8 cellular contexts compared by ENCODE assay signal in the genomic region with DNA sequence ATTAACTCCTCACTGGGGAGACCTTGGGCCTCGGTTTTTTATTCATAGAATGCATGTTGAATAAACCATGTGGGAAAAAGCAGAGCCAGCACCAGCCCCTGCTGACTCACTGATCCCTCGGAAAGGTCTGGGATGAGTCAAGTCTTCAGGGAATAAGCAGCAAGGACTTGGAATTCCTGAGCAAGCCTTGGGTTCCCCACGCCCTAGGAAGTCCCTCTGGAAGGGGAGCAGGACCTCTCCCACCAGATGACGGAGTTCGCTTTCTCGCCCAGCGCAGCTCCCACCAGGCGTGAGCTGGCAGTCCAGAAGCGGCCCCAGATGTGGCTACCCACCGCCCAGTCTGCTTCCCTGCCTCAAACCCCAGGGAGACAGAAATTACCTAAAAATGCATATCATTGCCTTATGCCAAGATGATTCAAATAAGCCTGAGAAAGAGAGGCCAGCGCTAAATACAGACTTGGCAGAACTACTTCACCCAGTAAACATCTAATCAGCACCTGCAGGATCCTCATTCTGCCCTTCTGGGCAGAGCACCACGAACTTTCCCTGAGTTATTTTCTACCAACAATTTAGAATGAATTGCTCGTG. TPM values are rescaled to one million over a fixed set of nuclear protein-coding genes. Genes with fewer than 3 reads are reported as not detected.
DNase-seq lines count a peak whose midpoint lies in the region; ATAC-seq and TF ChIP-seq lines count a peak whose summit lies in the region.

No MANE protein-coding gene starts in this region.

- no peaks in the 10 kb centered on the region for H3K9me2 ChIP-seq in GM23248 (ENCODE audit: insufficient read depth)

- peaks cover 6% of the 10 kb centered on the region for H3K36me3 Mint-ChIP-seq in natural killer cell treated with Interleukin-12 subunit alpha and Interleukin-12 subunit beta and Interleukin-15 and Interleukin-18, amount 100 ng/mL, for 72 hours

- peaks cover 40% of the 10 kb centered on the region for H3F3A ChIP-seq in GM23248 (ENCODE audit: insufficient read depth)

- H3K9me3 Mint-ChIP-seq in natural killer cell treated with Interleukin-12 subunit alpha and Interleukin-12 subunit beta and Interleukin-15 and Interleukin-18, amount 100 ng/mL, for 72 hours: peaks cover 3% of the 10 kb centered on the region

- H3K4me1 ChIP-seq in BLaER1 (peaks cover 31% of the 10 kb centered on the region), GM23248 (ENCODE audit: insufficient read depth) (peaks cover 37% of the 10 kb centered on the region), Panc1 (ENCODE audit: control insufficient read depth, insufficient read depth, low read length) (peaks cover 27% of the 10 kb centered on the region), duodenal mucosa (ENCODE audit: control insufficient read depth in 1 of 2, insufficient read depth in 2 of 2, low read length in 2 of 2) (peaks cover 8 to 32% of the 10 kb centered on the region in 2 donors)

- TF ChIP-seq CTCF in Panc1 (IDR thresholded peaks at IDR 0.05): no peak

- H3K27ac ChIP-seq in BLaER1 (peak overlapping the region; percentile 68), GM23248 (peak overlapping the region; percentile 99), Panc1 (ENCODE audit: low read length) (peak overlapping the region; percentile 94), duodenal mucosa (ENCODE audit: low read depth, low read length) (peak overlapping the region; percentile 27)

- H3K4me3 ChIP-seq in BLaER1: peak overlapping the region; percentile 34
- H3K4me3 ChIP-seq in GM23248: peak overlapping the region; percentile 48
- peak overlapping the region in 1 of 2 experiments; percentile 26; a peak in 1 of 4 replicates for H3K4me3 ChIP-seq in Panc1 (ENCODE audit: low read depth in 2 of 2, low read length in 2 of 2)
- H3K4me3 ChIP-seq in duodenal mucosa (ENCODE audit: low read depth in 1 of 2, low read length in 2 of 2): no peak overlapping the region

- peak; percentile 99 for DNase-seq in GM23248
- peak; percentile 75 for DNase-seq in Panc1 (ENCODE audit: low read depth, low spot score)
- no peak for DNase-seq in natural killer cell treated with Interleukin-12 subunit alpha and Interleukin-12 subunit beta and Interleukin-15 and Interleukin-18, amount 100 ng/mL, for 72 hours (ENCODE audit: low spot score)
- DNase-seq in putamen (ENCODE audit: low spot score): no peak
- DNase-seq in HuH-7 (ENCODE audit: low spot score): no peak
- DNase-seq in NCI-H748 treated with DMSO at 0.1 percent for 48 hours (lab: John Stamatoyannopoulos, UW): no peak

- intact Hi-C loops in Panc1 (cut with micrococcal nuclease; ENCODE audit: unreplicated experiment): no loop called here

- H3K4me2 ChIP-seq in BLaER1 (peak overlapping the region; percentile 96), GM23248 (ENCODE audit: unreplicated experiment) (peak overlapping the region; percentile 91)

- CTCF ChIA-PET in Panc1 (lab: Charles Lee): no interaction called here

- 0 to 1% methylated on average over 13 of the region's 13 CpGs for WGBS in GM23248 (ENCODE audit: low coverage in 1 of 2, low lambda C conversion rate in 2 of 2, missing lambda C conversion rate in 2 of 2), 2 experiments

- no peaks in the 10 kb centered on the region for H3K79me2 ChIP-seq in GM23248 (ENCODE audit: insufficient read depth)

- peak overlapping the region; percentile 70 for H3K4me3 Mint-ChIP-seq in natural killer cell treated with Interleukin-12 subunit alpha and Interleukin-12 subunit beta and Interleukin-15 and Interleukin-18, amount 100 ng/mL, for 72 hours

- peak; percentile 85 for ATAC-seq in Panc1
- peak; percentile 25 to 36 for ATAC-seq in natural killer cell treated with Interleukin-12 subunit alpha and Interleukin-12 subunit beta and Interleukin-15 and Interleukin-18, amount 100 ng/mL, for 72 hours

- H3K27me3 Mint-ChIP-seq in natural killer cell treated with Interleukin-12 subunit alpha and Interleukin-12 subunit beta and Interleukin-15 and Interleukin-18, amount 100 ng/mL, for 72 hours: peaks cover 9 to 15% of the 10 kb centered on the region in 2 donors

- POLR2A ChIA-PET in Panc1 (lab: Charles Lee): interaction anchor here (0.7 kb wide), 1 partner anchor 57 kb away, joined by 3 read pairs; no protein-coding TSS in a partner anchor

- H3K27me3 ChIP-seq in BLaER1 (no peaks in the 10 kb centered on the region), GM23248 (replicated peaks; ENCODE audit: insufficient read depth) (no peaks in the 10 kb centered on the region), Panc1 (ENCODE audit: control insufficient read depth, insufficient read depth, low read length) (no peaks in the 10 kb centered on the region), duodenal mucosa (ENCODE audit: control insufficient read depth in 1 of 2, insufficient read depth in 2 of 2, low read length in 2 of 2) (no peaks in the 10 kb centered on the region)

- no peak overlapping the region for H2AFZ ChIP-seq in GM23248

- H4K20me1 ChIP-seq in BLaER1: peaks cover 22% of the 10 kb centered on the region
- no peaks in the 10 kb centered on the region for H4K20me1 ChIP-seq in GM23248 (ENCODE audit: insufficient read depth)

- peaks cover 50 to 56% of the 10 kb centered on the region in 2 donors for H3K4me1 Mint-ChIP-seq in natural killer cell treated with Interleukin-12 subunit alpha and Interleukin-12 subunit beta and Interleukin-15 and Interleukin-18, amount 100 ng/mL, for 72 hours (ENCODE audit: low read depth in 2 of 2)

- H3K9me3 ChIP-seq in BLaER1: no peaks in the 10 kb centered on the region
- H3K9me3 ChIP-seq in GM23248 (ENCODE audit: low read depth): no peaks in the 10 kb centered on the region
- H3K9me3 ChIP-seq in Panc1 (ENCODE audit: control insufficient read depth, insufficient read depth, low read depth, low read length): no peaks in the 10 kb centered on the region
- no peaks in the 10 kb centered on the region for H3K9me3 ChIP-seq in duodenal mucosa (ENCODE audit: control insufficient read depth in 1 of 2, low read length in 2 of 2)

- H3K36me3 ChIP-seq in BLaER1 (no peaks in the 10 kb centered on the region), GM23248 (ENCODE audit: low read depth) (no peaks in the 10 kb centered on the region), Panc1 (ENCODE audit: control insufficient read depth, insufficient read depth, low read length) (no peaks in the 10 kb centered on the region), duodenal mucosa (ENCODE audit: control insufficient read depth in 1 of 2, insufficient read depth in 2 of 2, low read length in 2 of 2) (peaks cover 9 to 10% of the 10 kb centered on the region in 2 donors)

- in situ Hi-C loops in GM23248 (cut with MboI): no loop called here
- in situ Hi-C loops in Panc1 (cut with HindIII; ENCODE audit: low pct_unique_long_range_greater_than_20kb, low sequenced_read_pairs): no loop called here

- no TSS peak for BruUV-seq in Panc1 (replicated peaks; lab: Mats Ljungman, UMichigan)

- H3K9ac ChIP-seq in BLaER1 (0 out of 2 replicates have a peak overlapping the region, but pooled peaks have one; percentile 10), GM23248 (peak overlapping the region; percentile 84), duodenal mucosa (ENCODE audit: low read depth in 1 of 2, low read length in 2 of 2) (no peak overlapping the region)

- peak overlapping the region; percentile 78 to 88 for H3K27ac Mint-ChIP-seq in natural killer cell treated with Interleukin-12 subunit alpha and Interleukin-12 subunit beta and Interleukin-15 and Interleukin-18, amount 100 ng/mL, for 72 hours

RNA-seq across cellular contexts. Expression of a gene that starts 45.5 kb away (rescaled TPM):
- total RNA-seq in GM23248 (2014; rRNA removed; shearing (Covaris generic)): 24.2 and 48.0 TPM in 2 replicates
- 19.7 and 20.1 TPM in 2 replicates for polyA plus RNA-seq in GM23248 (2016; fragmentation: Nextera tagmentation; extraction: Ambion mirVana)
- 22.7 TPM for total RNA-seq in Panc1 (2021; ENCODE audit: unreplicated experiment)
- 21.4 TPM for polyA plus RNA-seq in Panc1 (2012; ENCODE audit: insufficient read length)
- 1 to 10 TPM; 6.8 to 8.3 TPM for total RNA-seq in natural killer cell treated with Interleukin-12 subunit alpha and Interleukin-12 subunit beta and Interleukin-15 and Interleukin-18, amount 100 ng/mL, for 72 hours

RNA-seq across cellular contexts. Expression of a gene that starts 45.6 kb away (rescaled TPM):
- total RNA-seq in GM23248 (2014; rRNA removed; shearing (Covaris generic)): 13.4 and 14.3 TPM in 2 replicates
- polyA plus RNA-seq in GM23248 (2016; fragmentation: Nextera tagmentation; extraction: Ambion mirVana): 16.3 and 18.8 TPM in 2 replicates
- 26.8 TPM for total RNA-seq in Panc1 (2021; ENCODE audit: unreplicated experiment)
- polyA plus RNA-seq in Panc1 (2012; ENCODE audit: insufficient read length): 25.1 TPM
- total RNA-seq in natural killer cell treated with Interleukin-12 subunit alpha and Interleukin-12 subunit beta and Interleukin-15 and Interleukin-18, amount 100 ng/mL, for 72 hours: 10 to 100 TPM; 24.4 to 28.0 TPM

Comparison
In these comparisons a context has a peak if more than half of its experiments do, and no peak if none do; other contexts are left out.
1. H3K27ac ChIP-seq: peak in every context shown above with its lines; median percentile 99 in GM23248; 94 in Panc1; 68 in BLaER1; 27 in duodenal mucosa.
2. H3K4me3 ChIP-seq: peak in BLaER1 (single experiment) and GM23248 (single experiment); none in duodenal mucosa (0 of 2).
3. H3K9ac ChIP-seq: peak in BLaER1 (single experiment) and GM23248 (single experiment); none in duodenal mucosa (0 of 2).
4. DNase-seq: peak in GM23248 (single experiment) and Panc1 (single experiment); none in natural killer cell treated with Interleukin-12 subunit alpha and Interleukin-12 subunit beta and Interleukin-15 and Interleukin-18, amount 100 ng/mL, for 72 hours (single experiment), putamen (single experiment), HuH-7 (single experiment) and NCI-H748 treated with DMSO at 0.1 percent for 48 hours (single experiment).